ENCODE assay signal across 8 cellular contexts in genomic region chr14:24035791-24036179, GRCh38. TPM values are rescaled to one million over a fixed set of nuclear protein-coding genes. Genes with fewer than 3 reads are reported as not detected.
A peak's percentile ranks its signal among the peaks of the same experiment; 100 is the strongest.
DNase-seq lines count a peak whose midpoint lies in the region; ATAC-seq, FAIRE-seq and TF ChIP-seq lines count a peak whose summit lies in the region.
"Not testable (repeated sequence)": the region's sequence is repeated elsewhere in the genome, so short reads cannot be mapped to it uniquely, and the experiment has no call there.

No MANE protein-coding gene starts in this region.

- H3K9me3 ChIP-seq in BLaER1 treated with 17β-estradiol and CSF1 and Interleukin-3, amounts not matched to agents 10 nM and 100 nM (replicated peaks in 1 of 11): peaks cover 15 to 31% (median 29%) of the 10 kb centered on the region in 11 experiments
- H3K9me3 ChIP-seq in gastroesophageal sphincter; mononuclear cell (ENCODE audit: low read depth, low read length); small intestine (ENCODE audit: control insufficient read depth, low read depth): not testable (repeated sequence)

- H4K20me1 ChIP-seq in BLaER1 treated with 17β-estradiol and CSF1 and Interleukin-3, amounts not matched to agents 10 nM and 100 nM: not testable (repeated sequence)

- peak overlapping the region; percentile 71 to 82 (median 79) for H3K9ac ChIP-seq in BLaER1 treated with 17β-estradiol and CSF1 and Interleukin-3, amounts not matched to agents 10 nM and 100 nM

- H3K4me1 Mint-ChIP-seq in IgD-negative memory B cell: not testable (repeated sequence)

- not testable (repeated sequence) for H3K36me3 Mint-ChIP-seq in IgD-negative memory B cell

- H3K27ac Mint-ChIP-seq in IgD-negative memory B cell: peak overlapping the region in 2 of 3 donors; percentile 67

- not testable (repeated sequence) for TF ChIP-seq EP300 in gastroesophageal sphincter (IDR thresholded peaks at IDR 0.05)

- ATAC-seq in GM21367 (IDR thresholded peaks at IDR 0.05; ENCODE audit: unreplicated experiment): peak; percentile 23
- peak; percentile 41 for ATAC-seq in SK-N-SH treated with all-trans-retinoic acid at 6 μM for 48 hours
- peak; percentile 11 for ATAC-seq in gastroesophageal sphincter

- FAIRE-seq in small intestine (lab: Jason Lieb, UNC): not testable (repeated sequence)

- H3K27me3 ChIP-seq in BLaER1 treated with 17β-estradiol and CSF1 and Interleukin-3, amounts not matched to agents 10 nM and 100 nM; gastroesophageal sphincter; mononuclear cell (ENCODE audit: insufficient read depth, low read length); small intestine (ENCODE audit: control insufficient read depth in 2 of 2, insufficient read depth in 2 of 2, low read length in 2 of 2): not testable (repeated sequence)

- peaks cover 9 to 50% (median 22%) of the 10 kb centered on the region in 10 experiments; a peak in 19 of 20 replicates for H3K4me1 ChIP-seq in BLaER1 treated with 17β-estradiol and CSF1 and Interleukin-3, amounts not matched to agents 10 nM and 100 nM
- peaks cover 0 to 19% (median 0%) of the 10 kb centered on the region in 3 donors for H3K4me1 ChIP-seq in gastroesophageal sphincter
- peaks cover 41% of the 10 kb centered on the region for H3K4me1 ChIP-seq in mononuclear cell (ENCODE audit: insufficient read depth, low read length)
- not testable (repeated sequence) for H3K4me1 ChIP-seq in small intestine (ENCODE audit: control insufficient read depth in 2 of 2, insufficient read depth in 1 of 2, low read depth in 1 of 2, low read length in 1 of 2)

- TF ChIP-seq CTCF in gastroesophageal sphincter (IDR thresholded peaks at IDR 0.05): peak in 1 of 4 experiments; percentile 9

- H3K36me3 ChIP-seq in BLaER1 treated with 17β-estradiol and CSF1 and Interleukin-3, amounts not matched to agents 10 nM and 100 nM; gastroesophageal sphincter; small intestine (ENCODE audit: control insufficient read depth in 2 of 2, insufficient read depth in 2 of 2, low read length in 2 of 2): not testable (repeated sequence)

- TF ChIP-seq POLR2A in gastroesophageal sphincter (IDR thresholded peaks at IDR 0.05): not testable (repeated sequence)

- no CpG with 5 or more reads among the region's 3 CpGs for WGBS in gastroesophageal sphincter (ENCODE audit: low coverage in 1 of 2), 2 donors
- 24 to 50% (median 48%) methylated on average over 3 of the region's 3 CpGs for WGBS in small intestine, 3 donors

- peak overlapping the region; percentile 81 to 96 (median 90) for H3K4me2 ChIP-seq in BLaER1 treated with 17β-estradiol and CSF1 and Interleukin-3, amounts not matched to agents 10 nM and 100 nM

- H3K4me3 ChIP-seq in BLaER1 treated with 17β-estradiol and CSF1 and Interleukin-3, amounts not matched to agents 10 nM and 100 nM: peak overlapping the region; percentile 52 to 75 (median 64)
- H3K4me3 ChIP-seq in gastroesophageal sphincter (peak overlapping the region; percentile 62 to 77), mononuclear cell (ENCODE audit: low read length) (peak overlapping the region; percentile 42), small intestine (ENCODE audit: low read depth in 1 of 2, low read length in 2 of 2) (peak overlapping the region; percentile 48 to 60)

- H3K27me3 Mint-ChIP-seq in IgD-negative memory B cell: not testable (repeated sequence)

- H3K27ac ChIP-seq in BLaER1 treated with 17β-estradiol and CSF1 and Interleukin-3, amounts not matched to agents 10 nM and 100 nM: peak overlapping the region; percentile 50 to 80 (median 76); a peak in 20 of 22 replicates
- H3K27ac ChIP-seq in angular gyrus (ENCODE audit: low read depth, low read length) (peak overlapping the region; percentile 76), gastroesophageal sphincter (peak overlapping the region; percentile 83 to 97 (median 90)), small intestine (ENCODE audit: low read depth in 1 of 2, low read length in 1 of 2) (peak overlapping the region; percentile 89 to 95)

- peak overlapping the region; percentile 77 to 99 (median 94) for H3K4me3 Mint-ChIP-seq in IgD-negative memory B cell

- not testable (repeated sequence) for H3K9me3 Mint-ChIP-seq in IgD-negative memory B cell

- not testable (repeated sequence) for DNase-seq in small intestine

RNA-seq across cellular contexts. Expression of gene CARMIL3, which starts 16.0 kb away (rescaled TPM):
- 0.35 TPM for polyA plus RNA-seq in IgD-negative memory B cell
- under 1 TPM in 3 of 4 donors, not detected in 1; 0.12 to 0.47 (median 0.17) TPM for total RNA-seq in gastroesophageal sphincter
- 0.52 TPM for total RNA-seq in mononuclear cell
- polyA plus RNA-seq in small intestine: 1 to 10 TPM in 2 of 3 donors, under 1 TPM in 1; 0.81 to 1.4 (median 1.3) TPM

RNA-seq across cellular contexts. Expression of gene CPNE6, which starts 35.6 kb away (rescaled TPM):
- not detected for polyA plus RNA-seq in IgD-negative memory B cell
- 1 to 10 TPM in 1 of 4 donors, not detected in 3; 1.5 TPM for total RNA-seq in gastroesophageal sphincter
- not detected for total RNA-seq in mononuclear cell
- polyA plus RNA-seq in small intestine: 10 to 100 TPM in 1 of 3 donors, 1 to 10 TPM in 2; 3.3 to 10.7 (median 5.1) TPM

RNA-seq across cellular contexts. Expression of gene DHRS4L2, which starts 47.1 kb away (rescaled TPM):
- polyA plus RNA-seq in IgD-negative memory B cell: 14.6 TPM
- total RNA-seq in gastroesophageal sphincter: 10 to 100 TPM in 3 of 4 donors, 1 to 10 TPM in 1; 5.9 to 25.3 (median 16.7) TPM
- 5.6 TPM for total RNA-seq in mononuclear cell
- polyA plus RNA-seq in small intestine: 100 to 1,000 TPM; 105 to 162 (median 109) TPM

RNA-seq across cellular contexts. Expression of gene PCK2, which starts 58.3 kb away (rescaled TPM):
- polyA plus RNA-seq in IgD-negative memory B cell (50.2 TPM), small intestine (100 to 1,000 TPM; 227 to 870 (median 380) TPM)
- total RNA-seq in gastroesophageal sphincter (10 to 100 TPM in 3 of 4 donors, 1 to 10 TPM in 1; 9.2 to 14.9 (median 11.6) TPM), mononuclear cell (4.6 TPM)
